In genomic region chr10:77073066-77073960, GRCh38 we compare ENCODE assay signal across 14 cellular contexts.
DNase-seq lines count a peak whose midpoint lies in the region; ATAC-seq and TF ChIP-seq lines count a peak whose summit lies in the region.
"Had no signal": no experiment of that assay in that cellular context is flagged by ENCODE, and none has a peak within 500 bp of the region (broad histone marks: within the 10 kb centered on the region; RNA-seq: fewer than 3 reads in every experiment).

No MANE protein-coding gene starts in this region.

- intact Hi-C loops in sigmoid colon (cut with DNase I): loop anchor here (1.0 to 5.0 kb wide), 2 partner anchors 551 to 821 kb away; no protein-coding TSS in a partner anchor

- H3K9me3 Mint-ChIP-seq in T-helper 2 cell treated with Interferon-gamma antibody and Interleukin-4, amounts not matched to agents 5 μg/mL and 100 μg/mL, for 36 hours: no peaks in the 10 kb centered on the region
- H3K9me3 Mint-ChIP-seq: activated CD8-positive, alpha-beta T cell treated with anti-CD3 and anti-CD28 coated beads for 36 hours had no signal

- H3K4me3 Mint-ChIP-seq in T-helper 2 cell treated with Interferon-gamma antibody and Interleukin-4, amounts not matched to agents 5 μg/mL and 100 μg/mL, for 36 hours: no peak overlapping the region
- H3K4me3 Mint-ChIP-seq: activated CD8-positive, alpha-beta T cell treated with anti-CD3 and anti-CD28 coated beads for 36 hours had no signal

- no peak for TF ChIP-seq CTCF in choroid plexus epithelial cell (conservative IDR thresholded peaks at IDR 0.05; ENCODE audit: low read depth, low read length)
- no peak for TF ChIP-seq CTCF in sigmoid colon (IDR thresholded peaks at IDR 0.05)

- H3K27me3 Mint-ChIP-seq in T-helper 2 cell treated with Interferon-gamma antibody and Interleukin-4, amounts not matched to agents 5 μg/mL and 100 μg/mL, for 36 hours (ENCODE audit: low read depth): peaks cover 1% of the 10 kb centered on the region
- H3K27me3 Mint-ChIP-seq: activated CD8-positive, alpha-beta T cell treated with anti-CD3 and anti-CD28 coated beads for 36 hours had no signal

- H3K4me3 ChIP-seq in choroid plexus epithelial cell (ENCODE audit: low read depth, low read length) (no peak overlapping the region), sigmoid colon (no peak overlapping the region)
- H3K4me3 ChIP-seq: mucosa of descending colon, PC-9 had no signal

- no peak for ATAC-seq in HG02981 (IDR thresholded peaks at IDR 0.05; ENCODE audit: unreplicated experiment)
- ATAC-seq: activated CD8-positive, alpha-beta T cell treated with anti-CD3 and anti-CD28 coated beads for 36 hours; mucosa of descending colon had no signal

- TF ChIP-seq POLR2A in sigmoid colon (IDR thresholded peaks at IDR 0.05): no peak

- peaks cover 6 to 27% (median 16%) of the 10 kb centered on the region in 4 donors for H3K36me3 ChIP-seq in sigmoid colon

- WGBS in sigmoid colon, 2 donors: 84 to 91% methylated on average over 12 of the region's 12 CpGs

- H3K27ac ChIP-seq in sigmoid colon: peak overlapping the region; percentile 20 to 82 (median 72)
- H3K27ac ChIP-seq: PC-9 had no signal

- H3K9me3 ChIP-seq in sigmoid colon: no peaks in the 10 kb centered on the region
- H3K9me3 ChIP-seq: mucosa of descending colon had no signal

- DNase-seq in GM03348 (ENCODE audit: low spot score) (peak; percentile 12), choroid plexus epithelial cell (ENCODE audit: low read depth) (peak; percentile 4), iris pigment epithelial cell (ENCODE audit: low read depth) (peak; percentile 14), sigmoid colon (peak; percentile 96), germinal center (ENCODE audit: low spot score) (no peak), activated T-cell treated with anti-CD3 and anti-CD28 coated beads for 4 hours (no peak)
- DNase-seq in T-helper 2 cell treated with Interferon-gamma antibody and Interleukin-4, amounts not matched to agents 5 μg/mL and 100 μg/mL, for 36 hours (ENCODE audit: low spot score): no peak
- DNase-seq: activated CD8-positive, alpha-beta T cell treated with anti-CD3 and anti-CD28 coated beads for 36 hours; foreskin melanocyte; NCI-H2029; NCI-H526; PC-9 had no signal

- H3K27ac Mint-ChIP-seq in T-helper 2 cell treated with Interferon-gamma antibody and Interleukin-4, amounts not matched to agents 5 μg/mL and 100 μg/mL, for 36 hours: no peak overlapping the region
- H3K27ac Mint-ChIP-seq: activated CD8-positive, alpha-beta T cell treated with anti-CD3 and anti-CD28 coated beads for 36 hours had no signal

- no peaks in the 10 kb centered on the region for H3K4me1 Mint-ChIP-seq in T-helper 2 cell treated with Interferon-gamma antibody and Interleukin-4, amounts not matched to agents 5 μg/mL and 100 μg/mL, for 36 hours (ENCODE audit: low read depth)

- no peaks in the 10 kb centered on the region for H3K36me3 Mint-ChIP-seq in T-helper 2 cell treated with Interferon-gamma antibody and Interleukin-4, amounts not matched to agents 5 μg/mL and 100 μg/mL, for 36 hours (ENCODE audit: low read depth)

- peak; percentile 78 to 97 (median 90) for TF ChIP-seq EP300 in sigmoid colon (IDR thresholded peaks at IDR 0.05)

- H3K4me1 ChIP-seq in sigmoid colon: peaks cover 0 to 54% (median 38%) of the 10 kb centered on the region in 4 donors

- H3K27me3 ChIP-seq in sigmoid colon: no peaks in the 10 kb centered on the region

Comparison
In these comparisons a context has a peak if more than half of its experiments do, and no peak if none do; other contexts are left out.
1. DNase-seq: peak in GM03348 (single experiment), choroid plexus epithelial cell (single experiment), iris pigment epithelial cell (single experiment) and sigmoid colon (single experiment); none in germinal center (single experiment), activated T-cell treated with anti-CD3 and anti-CD28 coated beads for 4 hours (single experiment) and T-helper 2 cell treated with Interferon-gamma antibody and Interleukin-4, amounts not matched to agents 5 μg/mL and 100 μg/mL, for 36 hours (single experiment).